ENCODE assay signal across 17 cellular contexts in the genomic region with DNA sequence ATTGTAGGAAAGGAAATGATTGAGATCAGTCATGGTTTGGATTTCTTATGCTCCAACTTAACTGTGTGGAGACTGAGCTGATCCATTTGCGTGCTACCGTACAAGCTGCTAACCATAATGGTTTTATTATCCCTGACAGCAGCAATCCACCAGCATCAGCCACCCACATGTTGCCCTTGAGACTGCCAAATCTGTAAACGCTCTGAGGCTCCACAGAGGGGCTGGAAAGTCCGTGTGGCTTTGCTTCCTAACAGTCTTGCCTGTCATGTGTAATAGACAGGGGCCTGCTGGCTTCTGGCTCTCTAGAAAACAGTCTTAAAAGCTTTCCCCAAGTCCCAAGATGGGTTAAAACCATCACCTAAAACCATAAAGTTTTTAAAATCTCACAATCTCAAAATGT. TPM values are rescaled to one million over a fixed set of nuclear protein-coding genes. Genes with fewer than 3 reads are reported as not detected.
A peak's percentile ranks its signal among the peaks of the same experiment; 100 is the strongest.
DNase-seq lines count a peak whose midpoint lies in the region; ATAC-seq and TF ChIP-seq lines count a peak whose summit lies in the region.
"Had no signal": no experiment of that assay in that cellular context is flagged by ENCODE, and none has a peak within 500 bp of the region (broad histone marks: within the 10 kb centered on the region; RNA-seq: fewer than 3 reads in every experiment).

No MANE protein-coding gene starts in this region.

- no peak overlapping the region for H2AFZ ChIP-seq in fibroblast of lung (ENCODE audit: low read length)
- no peak overlapping the region for H2AFZ ChIP-seq in mesenchymal stem cell (ENCODE audit: low read depth, low read length)
- H2AFZ ChIP-seq: GM23338 had no signal

- no peak overlapping the region for H4K91ac ChIP-seq in mesenchymal stem cell (ENCODE audit: low read length)

- no peaks in the 10 kb centered on the region for H4K20me1 ChIP-seq in fibroblast of lung (ENCODE audit: control insufficient read depth, extremely low read depth, insufficient read depth, low read length)

- H3K18ac ChIP-seq in mesenchymal stem cell (ENCODE audit: low read depth in 1 of 2, low read length in 2 of 2), result no peak overlapping the region

- CTCF ChIA-PET in naive thymus-derived CD4-positive, alpha-beta T cell (lab: Charles Lee), result no interaction called here

- H4K8ac ChIP-seq in mesenchymal stem cell (ENCODE audit: low read length), result no peak overlapping the region

- no peaks in the 10 kb centered on the region for H3K27me3 Mint-ChIP-seq in naive thymus-derived CD4-positive, alpha-beta T cell
- H3K27me3 Mint-ChIP-seq: naive B cell had no signal

- H3K23ac ChIP-seq in mesenchymal stem cell (ENCODE audit: low read length in 2 of 2), result no peak overlapping the region

- peaks cover 4% of the 10 kb centered on the region for H3K79me1 ChIP-seq in mesenchymal stem cell (replicated peaks; ENCODE audit: low read length, poor library complexity, severe bottlenecking)

- H3K4me2 ChIP-seq in fibroblast of lung (ENCODE audit: extremely low read depth, insufficient read depth, low read length) (no peak overlapping the region), mesenchymal stem cell (ENCODE audit: low read length, poor library complexity, severe bottlenecking) (no peak overlapping the region)
- H3K4me2 ChIP-seq: GM23338 had no signal

- no peak overlapping the region for H3K4me3 Mint-ChIP-seq in naive thymus-derived CD4-positive, alpha-beta T cell
- H3K4me3 Mint-ChIP-seq: GM23338, naive B cell had no signal

- DNase-seq in AG09309 (ENCODE audit: low read depth) (peak; percentile 82), RPMI7951 (ENCODE audit: low read depth) (peak; percentile 86), fibroblast of lung (ENCODE audit: low read depth in 2 of 2) (peak; percentile 57 to 87), mesenchymal stem cell (peak; percentile 91), NCI-H446 (lab: John Stamatoyannopoulos, UW) (no peak)
- DNase-seq in naive thymus-derived CD4-positive, alpha-beta T cell, result no peak
- DNase-seq: activated effector memory CD4-positive, alpha-beta T cell treated with anti-CD3 and anti-CD28 coated beads, Interleukin-2, amount 50 U/mL, for 16 hours; brain microvascular endothelial cell; glutamatergic neuron; naive B cell; NCI-H1092; NCI-H2171 treated with DMSO at 0.1 percent for 48 hours; NK-92 treated with Interleukin-12 subunit alpha and Interleukin-12 subunit beta, amount 100 ng/mL, for 24 hours; retina had no signal

- peaks cover 2 to 38% (median 20%) of the 10 kb centered on the region in 5 donors for H3K36me3 Mint-ChIP-seq in naive thymus-derived CD4-positive, alpha-beta T cell

- H3K27me3 ChIP-seq in fibroblast of lung (ENCODE audit: control insufficient read depth, insufficient read depth, low read length) (no peaks in the 10 kb centered on the region), mesenchymal stem cell (ENCODE audit: control insufficient read depth in 1 of 2, insufficient read depth in 1 of 2, low read length in 2 of 2) (no peaks in the 10 kb centered on the region)
- H3K27me3 ChIP-seq in naive thymus-derived CD4-positive, alpha-beta T cell (ENCODE audit: control insufficient read depth in 2 of 2, insufficient read depth in 2 of 2, low read length in 2 of 2), result no peaks in the 10 kb centered on the region
- H3K27me3 ChIP-seq: brain microvascular endothelial cell had no signal

- no peak overlapping the region for H3K9ac ChIP-seq in fibroblast of lung (ENCODE audit: insufficient read depth, low read length)
- peak overlapping the region; percentile 35 for H3K9ac ChIP-seq in mesenchymal stem cell (ENCODE audit: low read length)

- H2AK5ac ChIP-seq in mesenchymal stem cell (ENCODE audit: low read length, severe bottlenecking), result no peak overlapping the region

- H3K9me3 ChIP-seq in fibroblast of lung (ENCODE audit: control insufficient read depth, insufficient read depth, low read depth, low read length) (no peaks in the 10 kb centered on the region), mesenchymal stem cell (ENCODE audit: control insufficient read depth, low read length) (no peaks in the 10 kb centered on the region)
- no peaks in the 10 kb centered on the region for H3K9me3 ChIP-seq in naive thymus-derived CD4-positive, alpha-beta T cell (ENCODE audit: control insufficient read depth in 2 of 3, low read length in 3 of 3)

- H3K27ac ChIP-seq in fibroblast of lung (ENCODE audit: insufficient read depth, low read length), result no peak overlapping the region
- H3K27ac ChIP-seq in mesenchymal stem cell (ENCODE audit: low read length, poor library complexity, severe bottlenecking), result no peak overlapping the region
- no peak overlapping the region for H3K27ac ChIP-seq in naive thymus-derived CD4-positive, alpha-beta T cell (ENCODE audit: low read depth, low read length)
- H3K27ac ChIP-seq: brain microvascular endothelial cell had no signal

- no peak for ATAC-seq in naive thymus-derived CD4-positive, alpha-beta T cell
- ATAC-seq in HG02981 (IDR thresholded peaks at IDR 0.05; ENCODE audit: unreplicated experiment) (no peak), HG02571 (IDR thresholded peaks at IDR 0.05; ENCODE audit: unreplicated experiment) (no peak)
- ATAC-seq: GM23338 had no signal

- POLR2A ChIA-PET in naive thymus-derived CD4-positive, alpha-beta T cell (lab: Charles Lee), result no interaction called here

- peak overlapping the region in 4 of 9 donors; percentile 5 to 69 (median 40) for H3K27ac Mint-ChIP-seq in naive thymus-derived CD4-positive, alpha-beta T cell
- H3K27ac Mint-ChIP-seq: GM23338 had no signal

- H3K9me3 Mint-ChIP-seq in naive thymus-derived CD4-positive, alpha-beta T cell, result no peaks in the 10 kb centered on the region
- H3K9me3 Mint-ChIP-seq: GM23338, naive B cell had no signal

- H3K36me3 ChIP-seq in fibroblast of lung (ENCODE audit: control insufficient read depth, insufficient read depth, low read length) (no peaks in the 10 kb centered on the region), mesenchymal stem cell (ENCODE audit: control insufficient read depth in 1 of 2, insufficient read depth in 2 of 2, low read depth in 1 of 2, low read length in 2 of 2) (peaks cover 10 to 28% of the 10 kb centered on the region in 2 experiments)
- H3K36me3 ChIP-seq in naive thymus-derived CD4-positive, alpha-beta T cell (ENCODE audit: control insufficient read depth in 2 of 3, insufficient read depth in 3 of 3, low read length in 3 of 3), result peaks cover 0 to 45% (median 8%) of the 10 kb centered on the region in 3 experiments

- H3K4ac ChIP-seq in mesenchymal stem cell (ENCODE audit: low read depth in 1 of 2, low read length in 2 of 2), result no peak overlapping the region

- WGBS in mesenchymal stem cell, result 16% methylated on average over 4 of the region's 4 CpGs

- no peaks in the 10 kb centered on the region for H3K79me2 ChIP-seq in fibroblast of lung (ENCODE audit: control insufficient read depth, insufficient read depth, low read length)

- H2BK5ac ChIP-seq in mesenchymal stem cell (ENCODE audit: low read depth, low read length, poor library complexity, severe bottlenecking), result no peak overlapping the region

- TF ChIP-seq CTCF in AG09309 (IDR thresholded peaks at IDR 0.05; ENCODE audit: control insufficient read depth, insufficient read depth, low read depth, low read length, missing control alignments) (no peak), fibroblast of lung (conservative IDR thresholded peaks at IDR 0.05 in 1 of 2, IDR thresholded peaks at IDR 0.05 in 1 of 2; ENCODE audit: low read depth in 1 of 2, low read length in 2 of 2) (no peak)

- no peak overlapping the region for H3K14ac ChIP-seq in mesenchymal stem cell (ENCODE audit: low read length in 2 of 2)

- H3K4me1 ChIP-seq in fibroblast of lung (ENCODE audit: control insufficient read depth, extremely low read depth, insufficient read depth, low read length) (peaks cover 6% of the 10 kb centered on the region), mesenchymal stem cell (ENCODE audit: control insufficient read depth, insufficient read depth, low read depth, low read length) (peaks cover 2% of the 10 kb centered on the region)
- no peaks in the 10 kb centered on the region for H3K4me1 ChIP-seq in naive thymus-derived CD4-positive, alpha-beta T cell (ENCODE audit: control insufficient read depth in 2 of 2, insufficient read depth in 2 of 2, low read length in 2 of 2)

- intact Hi-C loops in naive thymus-derived CD4-positive, alpha-beta T cell (cut with micrococcal nuclease), result no loop called here

- H3K4me1 Mint-ChIP-seq in naive thymus-derived CD4-positive, alpha-beta T cell, result peaks cover 3 to 8% (median 6%) of the 10 kb centered on the region in 7 donors

- H3K4me3 ChIP-seq in AG09309 (ENCODE audit: control insufficient read depth, low read depth, low read length), result no peak overlapping the region
- no peak overlapping the region for H3K4me3 ChIP-seq in fibroblast of lung (replicated peaks in 1 of 4; ENCODE audit: control extremely low read depth in 1 of 4, insufficient read depth in 1 of 4, low read depth in 3 of 4, low read length in 4 of 4)
- no peak overlapping the region for H3K4me3 ChIP-seq in mesenchymal stem cell (ENCODE audit: insufficient read depth in 1 of 2, low read depth in 1 of 2, low read length in 2 of 2)
- H3K4me3 ChIP-seq in naive thymus-derived CD4-positive, alpha-beta T cell (ENCODE audit: low read length), result no peak overlapping the region
- H3K4me3 ChIP-seq: GM23338 had no signal

- H2BK12ac ChIP-seq in mesenchymal stem cell (ENCODE audit: low read length in 2 of 2), result no peak overlapping the region

- H2BK15ac ChIP-seq in mesenchymal stem cell (ENCODE audit: low read depth, poor library complexity, severe bottlenecking), result no peak overlapping the region

- H2BK120ac ChIP-seq in mesenchymal stem cell (ENCODE audit: low read depth, low read length), result no peak overlapping the region

RNA-seq across cellular contexts. Expression of a gene that starts 30.1 kb away (rescaled TPM):
- total RNA-seq in RPMI7951 (2014; rRNA removed; shearing (Covaris generic)), result 3.0 and 4.3 TPM in 2 replicates
- total RNA-seq in fibroblast of lung, result 5.6 and 8.8 TPM in 2 replicates
- polyA plus RNA-seq in fibroblast of lung, result 3.3 and 3.8 TPM in 2 replicates
- polyA plus RNA-seq in fibroblast of lung (2012), result 2.2 and 4.3 TPM in 2 replicates
- polyA minus RNA-seq in fibroblast of lung (ENCODE audit: low replicate concordance), result 4.7 and 10.6 TPM in 2 replicates
- 12.0 TPM for polyA plus RNA-seq in mesenchymal stem cell (2013, experiment 1 of 2)
- polyA plus RNA-seq in mesenchymal stem cell (2013, experiment 2 of 2), result 10.4 TPM
- 100 to 1,000 TPM in 4 of 5 experiments, 10 to 100 TPM in 1; 99.5 to 199 (median 166) TPM for total RNA-seq in naive thymus-derived CD4-positive, alpha-beta T cell
- polyA plus RNA-seq in naive thymus-derived CD4-positive, alpha-beta T cell, result 10 to 100 TPM; 12.8 to 19.9 TPM

RNA-seq across cellular contexts. Expression of a gene that starts 50.5 kb away (rescaled TPM):
- 24.8 and 44.8 TPM in 2 replicates for total RNA-seq in RPMI7951 (2014; rRNA removed; shearing (Covaris generic))
- 32.0 and 38.3 TPM in 2 replicates for total RNA-seq in fibroblast of lung
- polyA plus RNA-seq in fibroblast of lung, result 11.4 and 20.7 TPM in 2 replicates
- 11.3 and 22.7 TPM in 2 replicates for polyA plus RNA-seq in fibroblast of lung (2012)
- polyA minus RNA-seq in fibroblast of lung (ENCODE audit: low replicate concordance), result 38.3 and 67.4 TPM in 2 replicates
- 16.5 TPM for polyA plus RNA-seq in mesenchymal stem cell (2013, experiment 1 of 2)
- 13.7 TPM for polyA plus RNA-seq in mesenchymal stem cell (2013, experiment 2 of 2)
- total RNA-seq in naive thymus-derived CD4-positive, alpha-beta T cell, result 10 to 100 TPM; 10.9 to 26.1 (median 16.4) TPM
- polyA plus RNA-seq in naive thymus-derived CD4-positive, alpha-beta T cell, result 10 to 100 TPM; 18.4 to 20.0 TPM

Comparison
In these comparisons a context has a peak if more than half of its experiments do, and no peak if none do; other contexts are left out.
1. DNase-seq: peak in AG09309 (single experiment), RPMI7951 (single experiment), fibroblast of lung (2 of 2) and mesenchymal stem cell (single experiment); none in naive thymus-derived CD4-positive, alpha-beta T cell (0 of 9) and NCI-H446 (0 of 2).
2. RNA of a gene that starts 30.1 kb away (total RNA-seq): 99.5 to 199 TPM in naive thymus-derived CD4-positive, alpha-beta T cell; 5.6 to 8.8 TPM in fibroblast of lung and 3.0 to 4.3 TPM in RPMI7951; every median in the first group is over 10 times any median in the second.